ENCODE assay signal across 12 cellular contexts in the genomic region with DNA sequence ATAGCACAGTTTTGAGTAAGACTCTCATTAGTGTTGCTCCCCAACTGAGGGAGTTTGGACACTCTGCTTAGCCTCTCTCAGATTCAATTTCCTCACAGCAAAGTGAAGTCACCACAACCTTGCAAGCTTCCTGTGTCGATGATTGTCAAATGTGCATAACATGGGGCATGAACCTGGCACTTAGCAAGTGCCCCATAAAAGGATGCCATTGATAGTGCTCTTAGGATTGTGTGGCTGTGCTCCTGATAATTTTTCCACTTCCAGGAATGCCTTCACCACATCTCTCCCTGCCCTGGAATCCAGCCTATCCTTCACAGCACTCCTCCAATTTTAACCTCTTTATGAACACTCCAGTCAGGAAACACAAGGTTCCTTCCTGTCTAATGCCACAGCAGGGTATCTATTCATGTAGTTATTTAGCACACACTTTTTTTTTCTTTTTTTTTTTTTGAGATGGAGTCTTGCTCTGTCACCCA.
DNase-seq lines count a peak whose midpoint lies in the region; ATAC-seq, FAIRE-seq and TF ChIP-seq lines count a peak whose summit lies in the region.
"Had no signal": no experiment of that assay in that cellular context is flagged by ENCODE, and none has a peak within 500 bp of the region (broad histone marks: within the 10 kb centered on the region; RNA-seq: fewer than 3 reads in every experiment).

No MANE protein-coding gene starts in this region.

- H3K9me3 ChIP-seq in GM12878 (replicated peaks; ENCODE audit: control insufficient read depth, insufficient read depth, low read length) (no peaks in the 10 kb centered on the region), neural progenitor cell (ENCODE audit: low read depth) (no peaks in the 10 kb centered on the region)

- peaks cover 12% of the 10 kb centered on the region for H3K36me3 Mint-ChIP-seq in stimulated activated effector memory CD8-positive, alpha-beta T cell treated with anti-CD3 and anti-CD28 coated beads, Interleukin-12 subunit alpha, Interleukin-12 subunit beta, amount 100 ng/mL, for 72 hours
- peaks cover 24% of the 10 kb centered on the region for H3K36me3 Mint-ChIP-seq in neural progenitor cell

- intact Hi-C loops in Right ventricle myocardium superior (cut with DNase I) = no loop called here
- intact Hi-C loops in cardiac septum (cut with DNase I) = no loop called here
- intact Hi-C loops in GM12878 (cut with micrococcal nuclease; ENCODE audit: unreplicated experiment) = no loop called here

- no peaks in the 10 kb centered on the region; the same call in 1 of the 2 replicates for H3K4me1 ChIP-seq in GM12878 (ENCODE audit: control insufficient read depth, insufficient read depth, low read length)
- H3K4me1 ChIP-seq in neural progenitor cell = peaks cover 16% of the 10 kb centered on the region

- DNase-seq in Right ventricle myocardium superior (no peak), cardiac septum (ENCODE audit: low spot score) (no peak), GM12878 (ENCODE audit: low read depth, low spot score) (no peak), D721Med (ENCODE audit: insufficient read length, low spot score) (no peak), GM19240 (ENCODE audit: insufficient read length, low spot score) (no peak), neural progenitor cell (ENCODE audit: low spot score) (no peak)
- peak in 1 of 2 donors; percentile 65 for DNase-seq in stimulated activated effector memory CD8-positive, alpha-beta T cell treated with anti-CD3 and anti-CD28 coated beads, Interleukin-12 subunit alpha, Interleukin-12 subunit beta, amount 100 ng/mL, for 72 hours (ENCODE audit: low spot score in 2 of 2)
- DNase-seq: activated naive CD4-positive, alpha-beta T cell treated with anti-CD3 and anti-CD28 coated beads, Interleukin-2, amount 50 U/mL, for 16 hours; left colon; NCI-H774 had no signal

- H3F3A ChIP-seq in neural progenitor cell (ENCODE audit: low read depth) = peaks cover 5% of the 10 kb centered on the region

- H4K20me1 ChIP-seq in GM12878 (ENCODE audit: control insufficient read depth, insufficient read depth) (no peaks in the 10 kb centered on the region), neural progenitor cell (ENCODE audit: low read depth) (no peaks in the 10 kb centered on the region)

- H3K4me3 Mint-ChIP-seq in stimulated activated effector memory CD8-positive, alpha-beta T cell treated with anti-CD3 and anti-CD28 coated beads, Interleukin-12 subunit alpha, Interleukin-12 subunit beta, amount 100 ng/mL, for 72 hours = no peak overlapping the region
- no peak overlapping the region for H3K4me3 Mint-ChIP-seq in neural progenitor cell

- H3K79me2 ChIP-seq in GM12878 (ENCODE audit: control insufficient read depth, insufficient read depth, low read length) (no peaks in the 10 kb centered on the region), neural progenitor cell (ENCODE audit: low read depth) (no peaks in the 10 kb centered on the region)

- H2AFZ ChIP-seq in GM12878 (ENCODE audit: control insufficient read depth, low read depth, low read length) = no peak overlapping the region
- no peak overlapping the region for H2AFZ ChIP-seq in neural progenitor cell (replicated peaks)

- no peak overlapping the region for H3K27ac ChIP-seq in GM12878 (ENCODE audit: control insufficient read depth, insufficient read depth)
- H3K27ac ChIP-seq in neural progenitor cell = no peak overlapping the region

- CTCF ChIA-PET in GM12878 (lab: Yijun Ruan, JAX) = interaction anchor here (1.2 kb wide), 1 partner anchor 9 kb away, joined by 4 read pairs; no protein-coding TSS in a partner anchor

- RAD21 ChIA-PET in GM12878 (lab: Charles Lee; ENCODE audit: unreplicated experiment) = no interaction called here

- TF ChIP-seq POLR2A in GM12878 (IDR thresholded peaks at IDR 0.05; ENCODE audit: low read depth, low read length) = no peak

- H3K4me2 ChIP-seq in GM12878 (ENCODE audit: control insufficient read depth, insufficient read depth) = no peak overlapping the region
- no peak overlapping the region for H3K4me2 ChIP-seq in neural progenitor cell

- no peaks in the 10 kb centered on the region for H3K27me3 Mint-ChIP-seq in neural progenitor cell (ENCODE audit: insufficient read depth, low read depth)

- no peaks in the 10 kb centered on the region for H3K36me3 ChIP-seq in GM12878 (ENCODE audit: control insufficient read depth in 2 of 2, insufficient read depth in 2 of 2, low read length in 1 of 2)
- no peaks in the 10 kb centered on the region for H3K36me3 ChIP-seq in neural progenitor cell

- peak; percentile 83 for ATAC-seq in Right ventricle myocardium superior (ENCODE audit: poor library complexity)
- peak; percentile 76 for ATAC-seq in HG03097 (IDR thresholded peaks at IDR 0.05; ENCODE audit: low FRiP score, unreplicated experiment)
- ATAC-seq in GM12878 = peak; percentile 35; the same call in 2 of the 3 replicates
- ATAC-seq in stimulated activated effector memory CD8-positive, alpha-beta T cell treated with anti-CD3 and anti-CD28 coated beads, Interleukin-12 subunit alpha, Interleukin-12 subunit beta, amount 100 ng/mL, for 72 hours = peak; percentile 78
- ATAC-seq: left colon had no signal

- H3K4me1 Mint-ChIP-seq in stimulated activated effector memory CD8-positive, alpha-beta T cell treated with anti-CD3 and anti-CD28 coated beads, Interleukin-12 subunit alpha, Interleukin-12 subunit beta, amount 100 ng/mL, for 72 hours = peaks cover 37% of the 10 kb centered on the region
- H3K4me1 Mint-ChIP-seq in neural progenitor cell = peaks cover 22% of the 10 kb centered on the region

- TF ChIP-seq CTCF in GM12878 (IDR thresholded peaks at IDR 0.05 in 2 of 3, conservative IDR thresholded peaks at IDR 0.05 in 1 of 3; ENCODE audit: control insufficient read depth in 2 of 3, extremely low read depth in 1 of 3, insufficient read depth in 1 of 3, low read depth in 3 of 3, low read length in 3 of 3) (no peak), D721Med (IDR thresholded peaks at IDR 0.05; ENCODE audit: insufficient read depth, missing control alignments) (no peak), neural progenitor cell (IDR thresholded peaks at IDR 0.05) (no peak)

- H3K9me3 Mint-ChIP-seq in stimulated activated effector memory CD8-positive, alpha-beta T cell treated with anti-CD3 and anti-CD28 coated beads, Interleukin-12 subunit alpha, Interleukin-12 subunit beta, amount 100 ng/mL, for 72 hours = no peaks in the 10 kb centered on the region
- H3K9me3 Mint-ChIP-seq in neural progenitor cell = peaks cover 4% of the 10 kb centered on the region

- BruUV-seq in GM12878 (replicated peaks; lab: Mats Ljungman, UMichigan) = no TSS peak

- 10% methylated on average over 1 of the region's 1 CpG for WGBS in GM12878 (ENCODE audit: insufficient coverage, insufficient replicate concordance, low lambda C conversion rate, missing lambda C conversion rate)

- FAIRE-seq in GM12878 (lab: Jason Lieb, UNC) = no peak
- FAIRE-seq in D721Med (lab: Jason Lieb, UNC) = no peak
- FAIRE-seq: GM18507 had no signal

- H3K9ac ChIP-seq in GM12878 (ENCODE audit: control insufficient read depth, insufficient read depth, low read length) (no peak overlapping the region), neural progenitor cell (no peak overlapping the region)

- SMC1A ChIA-PET in GM12878 (lab: Charles Lee; ENCODE audit: uncharacterized antibody, unreplicated experiment) = interaction anchor here (1.2 kb wide), 1 partner anchor 9 kb away, joined by 4 read pairs; no protein-coding TSS in a partner anchor

- H3K4me3 ChIP-seq in GM12878 (no peak overlapping the region), neural progenitor cell (no peak overlapping the region)

- peak overlapping the region; percentile 79 for H3K27ac Mint-ChIP-seq in stimulated activated effector memory CD8-positive, alpha-beta T cell treated with anti-CD3 and anti-CD28 coated beads, Interleukin-12 subunit alpha, Interleukin-12 subunit beta, amount 100 ng/mL, for 72 hours
- no peak overlapping the region for H3K27ac Mint-ChIP-seq in neural progenitor cell

- no peak for TF ChIP-seq RAD21 in GM12878 (IDR thresholded peaks at IDR 0.05; ENCODE audit: insufficient read depth, low read depth, low read length)

- H3K27me3 ChIP-seq in GM12878 (replicated peaks in 1 of 2; ENCODE audit: control insufficient read depth in 2 of 2, insufficient read depth in 2 of 2, low read length in 1 of 2) = no peaks in the 10 kb centered on the region
- no peaks in the 10 kb centered on the region for H3K27me3 ChIP-seq in neural progenitor cell

- TF ChIP-seq EP300 in GM12878 (IDR thresholded peaks at IDR 0.05; ENCODE audit: borderline replicate concordance in 1 of 2, control insufficient read depth in 1 of 2, low read depth in 2 of 2, low read length in 2 of 2) = no peak

- POLR2A ChIA-PET in GM12878 (lab: Charles Lee) = interaction anchor here (1.0 to 1.2 kb wide), 2 partner anchors 11 to 19 kb away, joined by 3 to 4 read pairs; no protein-coding TSS in a partner anchor

- in situ Hi-C loops in GM12878 (cut with MboI) = no loop called here

TF ChIP-seq in GM12878, 131 proteins besides CTCF, POLR2A, EP300 and RAD21 (continues in another document):
- TF ChIP-seq RELA (IDR thresholded peaks at IDR 0.05; ENCODE audit: borderline replicate concordance, partially characterized antibody) (no peak), SIN3A (IDR thresholded peaks at IDR 0.05; ENCODE audit: low read depth, low read length) (no peak), POLR2AphosphoS2 (IDR thresholded peaks at IDR 0.05; ENCODE audit: low read depth, low read length) (no peak), SUZ12 (IDR thresholded peaks at IDR 0.05; ENCODE audit: unreplicated experiment) (no peak), ZNF24 (IDR thresholded peaks at IDR 0.05) (no peak), SMAD1 (IDR thresholded peaks at IDR 0.05; ENCODE audit: low read depth, partially characterized antibody) (no peak), CREM (IDR thresholded peaks at IDR 0.05; ENCODE audit: low read depth) (no peak), CHD2 (IDR thresholded peaks at IDR 0.05; ENCODE audit: borderline replicate concordance, low read depth, low read length) (no peak), TCF3 (IDR thresholded peaks at IDR 0.05; ENCODE audit: borderline replicate concordance, insufficient read depth, low read depth, low read length) (no peak)
- TF ChIP-seq, protein P1, sequence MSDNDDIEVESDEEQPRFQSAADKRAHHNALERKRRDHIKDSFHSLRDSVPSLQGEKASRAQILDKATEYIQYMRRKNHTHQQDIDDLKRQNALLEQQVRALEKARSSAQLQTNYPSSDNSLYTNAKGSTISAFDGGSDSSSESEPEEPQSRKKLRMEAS (IDR thresholded peaks at IDR 0.05; ENCODE audit: low read depth, low read length) = no peak
